ENCODE assay signal across 26 cellular contexts in the genomic region with DNA sequence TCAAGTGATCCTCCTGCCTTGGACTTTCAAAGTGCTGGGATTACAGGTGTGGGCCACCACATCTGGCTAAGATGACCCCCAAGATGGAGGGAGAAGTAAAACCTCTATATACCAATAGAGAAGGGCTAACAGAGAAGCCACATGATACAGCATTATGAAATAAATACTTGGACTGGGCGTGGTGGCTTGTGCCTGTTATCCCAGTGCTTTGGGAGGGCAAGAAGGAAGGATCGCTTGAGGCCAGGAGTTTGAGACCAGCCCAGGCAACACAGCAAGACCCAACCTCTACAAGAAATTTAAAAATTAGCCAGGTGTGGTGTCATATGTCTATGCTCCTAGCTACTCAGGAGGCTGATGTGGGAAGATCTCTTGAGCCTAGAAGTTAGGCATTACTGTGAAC.
DNase-seq lines count a peak whose midpoint lies in the region; ATAC-seq and TF ChIP-seq lines count a peak whose summit lies in the region.
"Had no signal": no experiment of that assay in that cellular context is flagged by ENCODE, and none has a peak within 500 bp of the region (broad histone marks: within the 10 kb centered on the region; RNA-seq: fewer than 3 reads in every experiment).

No MANE protein-coding gene starts in this region.

- intact Hi-C loops in dorsolateral prefrontal cortex (cut with DNase I) = loop anchor here in 1 of 2 donors (2.0 kb wide), 1 partner anchor 21 kb away; no protein-coding TSS in a partner anchor
- intact Hi-C loops in head of caudate nucleus (cut with DNase I) = loop anchor here (10.0 kb wide), 1 partner anchor 145 kb away; the partner anchor contains the start of gene PCF11

- H3K27me3 Mint-ChIP-seq in activated naive CD8-positive, alpha-beta T cell treated with anti-CD3 and anti-CD28 coated beads, Interleukin-2, amount 50 U/mL, for 24 hours = no peaks in the 10 kb centered on the region
- no peaks in the 10 kb centered on the region for H3K27me3 Mint-ChIP-seq in activated naive CD8-positive, alpha-beta T cell treated with anti-CD3 and anti-CD28 coated beads for 36 hours
- H3K27me3 Mint-ChIP-seq: CD8-positive, alpha-beta memory T cell had no signal

- peaks cover 5 to 18% of the 10 kb centered on the region in 2 experiments for H3K4me1 ChIP-seq in trophoblast cell (ENCODE audit: control insufficient read depth in 1 of 2, insufficient read depth in 2 of 2, low read length in 2 of 2)

- H3K36me3 Mint-ChIP-seq in activated naive CD8-positive, alpha-beta T cell treated with anti-CD3 and anti-CD28 coated beads, Interleukin-2, amount 50 U/mL, for 24 hours (ENCODE audit: low read depth) = no peaks in the 10 kb centered on the region
- H3K36me3 Mint-ChIP-seq in activated naive CD8-positive, alpha-beta T cell treated with anti-CD3 and anti-CD28 coated beads for 36 hours = peaks cover 24% of the 10 kb centered on the region

- H3K27me3 ChIP-seq in dorsolateral prefrontal cortex (no peaks in the 10 kb centered on the region), trophoblast cell (ENCODE audit: insufficient read depth, low read length) (no peaks in the 10 kb centered on the region)
- H3K27me3 ChIP-seq: Peyer's patch, SJCRH30 had no signal

- no peak overlapping the region for H3K9ac ChIP-seq in trophoblast cell (ENCODE audit: low read length)

- no peak overlapping the region for H4K91ac ChIP-seq in trophoblast cell (ENCODE audit: low read depth, low read length)

- H3K36me3 ChIP-seq in trophoblast cell (ENCODE audit: control insufficient read depth in 1 of 2, insufficient read depth in 2 of 2, low read length in 2 of 2) = no peaks in the 10 kb centered on the region
- H3K36me3 ChIP-seq: Peyer's patch, SJCRH30 had no signal

- no peaks in the 10 kb centered on the region for H3K79me1 ChIP-seq in trophoblast cell (ENCODE audit: low read length)

- no peak overlapping the region for H4K12ac ChIP-seq in trophoblast cell (ENCODE audit: low read depth, low read length)

- DNase-seq in activated naive CD8-positive, alpha-beta T cell treated with anti-CD3 and anti-CD28 coated beads, Interleukin-2, amount 50 U/mL, for 24 hours = no peak
- DNase-seq in activated naive CD8-positive, alpha-beta T cell treated with anti-CD3 and anti-CD28 coated beads for 36 hours = no peak
- no peak for DNase-seq in dorsolateral prefrontal cortex
- peak; percentile 61 to 77 for DNase-seq in trophoblast cell
- no peak for DNase-seq in GM03348 (ENCODE audit: low spot score)
- no peak for DNase-seq in head of caudate nucleus
- no peak for DNase-seq in HUDEP-2 (lab: John Stamatoyannopoulos, UW; ENCODE audit: unreplicated experiment in 76 of 76)
- DNase-seq: ACHN; C1 segment of cervical spinal cord; Calu3; CD8-positive, alpha-beta memory T cell; DMS153; GF-D8; H7; KG1; NCI-H1105; NCI-H146; NCI-H2029 treated with DMSO at 0.1 percent for 48 hours; NCI-H2171; NCI-H345; NCI-H524 treated with DMSO at 0.1 percent for 48 hours; NCI-H82; Peyer's patch; SJCRH30 had no signal

- H3K4me3 ChIP-seq in dorsolateral prefrontal cortex (no peak overlapping the region), trophoblast cell (ENCODE audit: low read depth, low read length) (no peak overlapping the region)
- H3K4me3 ChIP-seq: Peyer's patch, SJCRH30 had no signal

- H3K18ac ChIP-seq in trophoblast cell (ENCODE audit: low read length) = no peak overlapping the region

- no peak overlapping the region for H3K14ac ChIP-seq in trophoblast cell (ENCODE audit: low read length)

- no peak for ATAC-seq in activated naive CD8-positive, alpha-beta T cell treated with anti-CD3 and anti-CD28 coated beads, Interleukin-2, amount 50 U/mL, for 24 hours

- no peak for TF ChIP-seq CTCF in dorsolateral prefrontal cortex (IDR thresholded peaks at IDR 0.05 in 54 of 56, conservative IDR thresholded peaks at IDR 0.05 in 2 of 56; ENCODE audit: low read depth in 1 of 56, partially characterized antibody in 56 of 56)

- H3K79me2 ChIP-seq in trophoblast cell (ENCODE audit: control insufficient read depth, insufficient read depth, low read length, poor library complexity) = no peaks in the 10 kb centered on the region

- no CpG with 5 or more reads among the region's 2 CpGs for WGBS in trophoblast cell (ENCODE audit: extremely low coverage, insufficient coverage, insufficient read length)

- no peak overlapping the region for H3K4me3 Mint-ChIP-seq in activated naive CD8-positive, alpha-beta T cell treated with anti-CD3 and anti-CD28 coated beads, Interleukin-2, amount 50 U/mL, for 24 hours
- no peak overlapping the region for H3K4me3 Mint-ChIP-seq in activated naive CD8-positive, alpha-beta T cell treated with anti-CD3 and anti-CD28 coated beads for 36 hours
- H3K4me3 Mint-ChIP-seq: CD8-positive, alpha-beta memory T cell had no signal

- H3K9me3 Mint-ChIP-seq in activated naive CD8-positive, alpha-beta T cell treated with anti-CD3 and anti-CD28 coated beads, Interleukin-2, amount 50 U/mL, for 24 hours = no peaks in the 10 kb centered on the region
- H3K9me3 Mint-ChIP-seq in activated naive CD8-positive, alpha-beta T cell treated with anti-CD3 and anti-CD28 coated beads for 36 hours = peaks cover 2% of the 10 kb centered on the region
- H3K9me3 Mint-ChIP-seq: CD8-positive, alpha-beta memory T cell had no signal

- no peak overlapping the region for H3K4me2 ChIP-seq in trophoblast cell (ENCODE audit: low read length)

- H2AK5ac ChIP-seq in trophoblast cell (ENCODE audit: low read length) = no peak overlapping the region

- no peak overlapping the region for H2BK120ac ChIP-seq in trophoblast cell (ENCODE audit: insufficient read depth, low read length, poor library complexity)

- H3K4me1 Mint-ChIP-seq in activated naive CD8-positive, alpha-beta T cell treated with anti-CD3 and anti-CD28 coated beads, Interleukin-2, amount 50 U/mL, for 24 hours = peaks cover 61% of the 10 kb centered on the region
- H3K4me1 Mint-ChIP-seq in activated naive CD8-positive, alpha-beta T cell treated with anti-CD3 and anti-CD28 coated beads for 36 hours = peaks cover 52% of the 10 kb centered on the region

- no peak overlapping the region for H4K8ac ChIP-seq in trophoblast cell (ENCODE audit: low read depth, low read length)

- no peak overlapping the region for H2BK12ac ChIP-seq in trophoblast cell (ENCODE audit: low read length)

- H3K27ac Mint-ChIP-seq in activated naive CD8-positive, alpha-beta T cell treated with anti-CD3 and anti-CD28 coated beads, Interleukin-2, amount 50 U/mL, for 24 hours = peak overlapping the region; percentile 40
- no peak overlapping the region for H3K27ac Mint-ChIP-seq in activated naive CD8-positive, alpha-beta T cell treated with anti-CD3 and anti-CD28 coated beads for 36 hours

- no peak overlapping the region for H3K23ac ChIP-seq in trophoblast cell (ENCODE audit: low read length)

- H3K9me3 ChIP-seq in trophoblast cell (ENCODE audit: insufficient read depth, low read depth, low read length) = no peaks in the 10 kb centered on the region
- H3K9me3 ChIP-seq: Peyer's patch, SJCRH30 had no signal

- H3K27ac ChIP-seq in dorsolateral prefrontal cortex (peak overlapping the region in 57 of 59 donors; percentile 6 to 98 (median 90)), trophoblast cell (ENCODE audit: low read depth, low read length) (no peak overlapping the region), temporal lobe (ENCODE audit: low read depth, low read length) (peak overlapping the region; percentile 46)
- H3K27ac ChIP-seq: 22Rv1, Peyer's patch, SJCRH30 had no signal

- no peak overlapping the region for H2BK5ac ChIP-seq in trophoblast cell (ENCODE audit: low read depth, low read length, poor library complexity)

- no peak overlapping the region for H2AFZ ChIP-seq in trophoblast cell (ENCODE audit: insufficient read depth, low read length, poor library complexity)

- H3K4ac ChIP-seq in trophoblast cell (ENCODE audit: low read depth, low read length) = no peak overlapping the region

Comparison
In these comparisons a context has a peak if more than half of its experiments do, and no peak if none do; other contexts are left out.
1. DNase-seq: peak in trophoblast cell (2 of 2); none in activated naive CD8-positive, alpha-beta T cell treated with anti-CD3 and anti-CD28 coated beads, Interleukin-2, amount 50 U/mL, for 24 hours (single experiment), activated naive CD8-positive, alpha-beta T cell treated with anti-CD3 and anti-CD28 coated beads for 36 hours (single experiment), dorsolateral prefrontal cortex (0 of 10), GM03348 (single experiment), head of caudate nucleus (0 of 42) and HUDEP-2 (0 of 76).